In genomic region chr1:233294991-233295774, GRCh38 we compare ENCODE assay signal across 8 cellular contexts. TPM values are rescaled to one million over a fixed set of nuclear protein-coding genes. Genes with fewer than 3 reads are reported as not detected.
DNase-seq lines count a peak whose midpoint lies in the region; ATAC-seq and TF ChIP-seq lines count a peak whose summit lies in the region.

PCNX2 (minus strand) TSS chr1:233295725; CDS start chr1:233295478, 247 bp downstream.

- no peak for DNase-seq in AG09309 (ENCODE audit: low read depth)
- peak; percentile 72 for DNase-seq in NCI-H510A treated with DMSO at 0.1 percent for 48 hours (lab: John Stamatoyannopoulos, UW)
- DNase-seq in activated CD8-positive, alpha-beta T cell treated with anti-CD3 and anti-CD28 coated beads for 36 hours, result peak; percentile 79
- DNase-seq in effector memory CD8-positive, alpha-beta T cell, result peak; percentile 57 to 62 (median 59)
- DNase-seq in middle frontal gyrus (ENCODE audit: extremely low spot score, low spot score), result peak; percentile 45
- DNase-seq in stimulated activated CD8-positive, alpha-beta memory T cell treated with anti-CD3 and anti-CD28 coated beads, Interleukin-2, amount 100 ng/mL, for 48 hours (ENCODE audit: low read depth in 2 of 2), result peak; percentile 18 to 56

- H3K36me3 Mint-ChIP-seq in activated CD8-positive, alpha-beta T cell treated with anti-CD3 and anti-CD28 coated beads for 36 hours (ENCODE audit: low read depth), result peaks cover 3% of the 10 kb centered on the region
- H3K36me3 Mint-ChIP-seq in effector memory CD8-positive, alpha-beta T cell (ENCODE audit: insufficient read depth), result no peaks in the 10 kb centered on the region

- no peaks in the 10 kb centered on the region for H3K27me3 Mint-ChIP-seq in activated CD8-positive, alpha-beta T cell treated with anti-CD3 and anti-CD28 coated beads for 36 hours
- no peaks in the 10 kb centered on the region for H3K27me3 Mint-ChIP-seq in effector memory CD8-positive, alpha-beta T cell

- CTCF ChIA-PET in activated CD8-positive, alpha-beta T cell treated with anti-CD3 and anti-CD28 coated beads for 36 hours (lab: Charles Lee), result interaction anchor here (1.1 to 1.3 kb wide), 2 partner anchors 10 kb away, joined by 3 to 10 read pairs; no protein-coding TSS in a partner anchor

- ATAC-seq in GM19023 (IDR thresholded peaks at IDR 0.05; ENCODE audit: unreplicated experiment) (peak; percentile 94), HG03175 (IDR thresholded peaks at IDR 0.05; ENCODE audit: unreplicated experiment) (peak; percentile 90)
- ATAC-seq in activated CD8-positive, alpha-beta T cell treated with anti-CD3 and anti-CD28 coated beads for 36 hours, result peak; percentile 88
- peak; percentile 87 for ATAC-seq in effector memory CD8-positive, alpha-beta T cell (replicated peaks)

- POLR2A ChIA-PET in activated CD8-positive, alpha-beta T cell treated with anti-CD3 and anti-CD28 coated beads for 36 hours (lab: Charles Lee), result interaction anchor here (0.6 to 1.1 kb wide), 5 partner anchors 34 to 309 kb away, joined by 3 to 5 read pairs (median 3); no protein-coding TSS in a partner anchor

- H3K9me3 Mint-ChIP-seq in activated CD8-positive, alpha-beta T cell treated with anti-CD3 and anti-CD28 coated beads for 36 hours, result no peaks in the 10 kb centered on the region
- no peaks in the 10 kb centered on the region for H3K9me3 Mint-ChIP-seq in effector memory CD8-positive, alpha-beta T cell

- H3K4me3 ChIP-seq in AG09309 (ENCODE audit: control insufficient read depth, low read depth, low read length), result peak within 1 kb of the TSS; percentile 89

- TF ChIP-seq CTCF in AG09309 (IDR thresholded peaks at IDR 0.05; ENCODE audit: control insufficient read depth, insufficient read depth, low read depth, low read length, missing control alignments), result no peak
- TF ChIP-seq CTCF in activated CD8-positive, alpha-beta T cell treated with anti-CD3 and anti-CD28 coated beads for 36 hours (IDR thresholded peaks at IDR 0.05), result no peak

- intact Hi-C loops in activated CD8-positive, alpha-beta T cell treated with anti-CD3 and anti-CD28 coated beads for 36 hours (cut with micrococcal nuclease), result no loop called here

- H3K4me1 Mint-ChIP-seq in activated CD8-positive, alpha-beta T cell treated with anti-CD3 and anti-CD28 coated beads for 36 hours (ENCODE audit: low read depth), result peaks cover 29% of the 10 kb centered on the region
- peaks cover 24 to 27% of the 10 kb centered on the region in 2 donors for H3K4me1 Mint-ChIP-seq in effector memory CD8-positive, alpha-beta T cell (ENCODE audit: low read depth in 2 of 2)

- peak within 1 kb of the TSS; percentile 88 for H3K4me3 Mint-ChIP-seq in activated CD8-positive, alpha-beta T cell treated with anti-CD3 and anti-CD28 coated beads for 36 hours
- H3K4me3 Mint-ChIP-seq in effector memory CD8-positive, alpha-beta T cell, result peak within 1 kb of the TSS; percentile 93 to 97

- peak within 1 kb of the TSS; percentile 91 for H3K27ac Mint-ChIP-seq in activated CD8-positive, alpha-beta T cell treated with anti-CD3 and anti-CD28 coated beads for 36 hours
- peak within 1 kb of the TSS; percentile 93 to 98 for H3K27ac Mint-ChIP-seq in effector memory CD8-positive, alpha-beta T cell

RNA-seq across cellular contexts. Expression of gene PCNX2, which starts in this region (rescaled TPM):
- total RNA-seq in activated CD8-positive, alpha-beta T cell treated with anti-CD3 and anti-CD28 coated beads for 36 hours, result 10 to 100 TPM; 14.4 to 14.9 TPM
